1 cellular context compared by ENCODE assay signal in the genomic region with DNA sequence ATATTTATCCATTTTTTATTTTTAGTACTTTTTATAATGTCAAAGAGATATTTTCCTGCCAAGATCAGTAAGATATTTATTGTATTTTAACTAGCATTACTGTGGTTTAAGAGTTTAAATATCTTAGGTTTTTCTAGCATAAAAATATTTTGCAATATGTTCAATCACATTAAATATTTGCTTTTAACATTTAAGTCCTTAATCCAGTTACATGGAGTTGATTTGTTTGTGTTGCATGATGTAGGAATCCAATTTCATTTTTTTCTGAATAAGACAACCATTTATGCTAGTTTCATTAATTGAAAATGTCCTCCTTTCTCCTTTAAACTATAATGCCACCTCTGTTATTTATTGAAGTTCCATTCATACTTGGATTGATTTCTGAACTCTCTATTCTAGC.
TF ChIP-seq lines count a peak whose summit lies in the region.

No MANE protein-coding gene starts in this region.

TF ChIP-seq in SK-N-SH treated with all-trans-retinoic acid at 6 μM for 48 hours, 23 proteins besides CTCF, POLR2A, EP300 and RAD21 (continued from another document):
- TF ChIP-seq TSHZ2 (CRISPR knock-in tag; IDR thresholded peaks at IDR 0.05) (no peak), TCF4 (CRISPR knock-in tag; IDR thresholded peaks at IDR 0.05; ENCODE audit: borderline replicate concordance) (no peak), ZNF565 (CRISPR knock-in tag; conservative IDR thresholded peaks at IDR 0.05; ENCODE audit: low read depth) (no peak), BACH2 (CRISPR knock-in tag; IDR thresholded peaks at IDR 0.05; ENCODE audit: borderline replicate concordance) (no peak), TOX (CRISPR knock-in tag; IDR thresholded peaks at IDR 0.05; ENCODE audit: borderline replicate concordance) (no peak), PATZ1 (CRISPR knock-in tag; IDR thresholded peaks at IDR 0.05; ENCODE audit: borderline replicate concordance) (no peak), ZNF8 (CRISPR knock-in tag; IDR thresholded peaks at IDR 0.05) (no peak)
